ENCODE assay signal across 8 cellular contexts in the genomic region with DNA sequence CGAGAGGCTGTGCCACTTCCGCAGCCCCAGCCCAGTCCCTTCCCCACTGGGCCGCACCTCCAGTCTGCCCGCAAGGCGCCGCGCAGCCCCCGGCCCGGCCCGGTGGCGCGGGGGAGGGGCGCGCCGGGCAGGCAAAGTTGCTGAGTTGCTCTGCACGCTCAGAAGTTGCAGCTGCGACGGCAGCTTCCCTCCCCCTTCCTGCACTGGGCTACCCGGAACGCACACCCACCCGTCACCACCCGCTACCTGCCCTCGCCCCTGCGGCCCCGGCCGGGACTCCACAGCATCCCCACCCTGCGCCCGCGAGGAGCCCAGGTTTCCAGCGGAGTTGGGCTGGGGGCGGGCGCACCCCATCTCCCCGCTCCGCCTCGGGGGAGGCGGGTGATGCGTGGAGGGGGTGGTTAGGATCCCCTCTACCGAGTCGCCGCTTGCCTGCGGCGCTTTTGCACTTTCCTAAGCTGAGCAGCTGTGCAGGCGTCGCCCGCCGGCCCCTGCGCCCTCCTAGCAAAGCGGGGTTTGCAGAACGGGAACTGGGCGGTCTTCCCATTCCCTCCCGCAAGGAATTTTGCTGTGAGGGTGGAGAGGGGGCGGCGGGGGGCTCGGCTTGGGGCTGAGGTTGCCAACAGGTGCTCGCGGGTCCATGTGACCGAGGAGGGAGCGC. TPM values are rescaled to one million over a fixed set of nuclear protein-coding genes. Genes with fewer than 3 reads are reported as not detected.
DNase-seq lines count a peak whose midpoint lies in the region; ATAC-seq and TF ChIP-seq lines count a peak whose summit lies in the region.

No MANE protein-coding gene starts in this region.

- no peaks in the 10 kb centered on the region for H3K27me3 ChIP-seq in KMS-11 (ENCODE audit: insufficient read depth, low read depth)
- H3K27me3 ChIP-seq in lung (ENCODE audit: control insufficient read depth, insufficient read depth): no peaks in the 10 kb centered on the region

- WGBS in lung, 2 donors: 1% methylated on average over 51 to 58 of the region's 58 CpGs

- peak; percentile 27 for DNase-seq in AG08395 (ENCODE audit: low spot score)
- DNase-seq in dermis blood vessel endothelial cell: peak; percentile 35
- DNase-seq in lung (ENCODE audit: low spot score): peak; percentile 61

- no peaks in the 10 kb centered on the region for H3K9me3 ChIP-seq in lung (ENCODE audit: control insufficient read depth in 2 of 2, insufficient read depth in 1 of 2, low read length in 1 of 2)

- H3K27me3 Mint-ChIP-seq in stimulated activated memory B cell treated with anti-CD40 and anti-IgM and Interleukin-4, amounts not matched to agents 10 μg/mL and 1 μg/mL and 100 μg/mL, for 72 hours: no peaks in the 10 kb centered on the region

- H3K4me3 Mint-ChIP-seq in stimulated activated memory B cell treated with anti-CD40 and anti-IgM and Interleukin-4, amounts not matched to agents 10 μg/mL and 1 μg/mL and 100 μg/mL, for 72 hours: peak overlapping the region; percentile 80

- H3K36me3 Mint-ChIP-seq in stimulated activated memory B cell treated with anti-CD40 and anti-IgM and Interleukin-4, amounts not matched to agents 10 μg/mL and 1 μg/mL and 100 μg/mL, for 72 hours: no peaks in the 10 kb centered on the region

- H3K9me3 Mint-ChIP-seq in stimulated activated memory B cell treated with anti-CD40 and anti-IgM and Interleukin-4, amounts not matched to agents 10 μg/mL and 1 μg/mL and 100 μg/mL, for 72 hours: no peaks in the 10 kb centered on the region

- H4K20me1 ChIP-seq in KMS-11 (ENCODE audit: insufficient read depth): no peaks in the 10 kb centered on the region

- H3K4me3 ChIP-seq in KMS-11 (IDR thresholded peaks at IDR 0.05; ENCODE audit: insufficient read depth, low read depth, low read length): no peak overlapping the region
- peak overlapping the region; percentile 56 for H3K4me3 ChIP-seq in lung

- no peaks in the 10 kb centered on the region for H3K79me2 ChIP-seq in KMS-11 (ENCODE audit: insufficient read depth, low read depth)

- H3K4me1 ChIP-seq in KMS-11 (ENCODE audit: low read depth, poor library complexity, severe bottlenecking): no peaks in the 10 kb centered on the region
- peaks cover 0 to 11% of the 10 kb centered on the region in 2 donors for H3K4me1 ChIP-seq in lung (ENCODE audit: control insufficient read depth in 2 of 2, insufficient read depth in 2 of 2, low read length in 2 of 2)

- ATAC-seq in GM19043 (IDR thresholded peaks at IDR 0.05; ENCODE audit: low read depth, unreplicated experiment) (peak; percentile 71), lung (ENCODE audit: insufficient read depth, low FRiP score) (peak; percentile 80), GM18520 (IDR thresholded peaks at IDR 0.05; ENCODE audit: unreplicated experiment) (no peak)
- peak; percentile 71 to 75 for ATAC-seq in activated CD4-positive, CD25-positive, alpha-beta regulatory T cell treated with anti-CD3 and anti-CD28 coated beads, Interleukin-2, amount 50 U/mL, for 24 hours
- ATAC-seq in stimulated activated memory B cell treated with anti-CD40 and anti-IgM and Interleukin-4, amounts not matched to agents 10 μg/mL and 1 μg/mL and 100 μg/mL, for 72 hours: peak; percentile 89

- peak overlapping the region; percentile 54; the same call in 1 of the 2 replicates for H3K9ac ChIP-seq in KMS-11

- peak overlapping the region; percentile 87 for H2AFZ ChIP-seq in KMS-11 (ENCODE audit: low read depth)

- H3K36me3 ChIP-seq in KMS-11 (ENCODE audit: insufficient read depth) (no peaks in the 10 kb centered on the region), lung (ENCODE audit: control insufficient read depth in 2 of 2, insufficient read depth in 2 of 2, low read length in 2 of 2) (no peaks in the 10 kb centered on the region)

- TF ChIP-seq CTCF in KMS-11 (conservative IDR thresholded peaks at IDR 0.05; ENCODE audit: low read depth, low read length) (no peak), lung (IDR thresholded peaks at IDR 0.05; ENCODE audit: control extremely low read depth, extremely low read depth) (no peak)

- H3K27ac ChIP-seq in KMS-11 (no peak overlapping the region), lung (ENCODE audit: low read depth in 1 of 2, low read length in 1 of 2) (peak overlapping the region; percentile 65 to 91)

- H3K27ac Mint-ChIP-seq in stimulated activated memory B cell treated with anti-CD40 and anti-IgM and Interleukin-4, amounts not matched to agents 10 μg/mL and 1 μg/mL and 100 μg/mL, for 72 hours: peak overlapping the region; percentile 76

- peak overlapping the region; percentile 57 for H3K4me2 ChIP-seq in KMS-11

- H3K4me1 Mint-ChIP-seq in stimulated activated memory B cell treated with anti-CD40 and anti-IgM and Interleukin-4, amounts not matched to agents 10 μg/mL and 1 μg/mL and 100 μg/mL, for 72 hours: peaks cover 31% of the 10 kb centered on the region

RNA-seq across cellular contexts. Expression of a gene that starts 55.9 kb away (rescaled TPM):
- 20.6 and 28.9 TPM in 2 replicates for total RNA-seq in dermis blood vessel endothelial cell
- total RNA-seq in lung: 10 to 100 TPM; 50.7 to 54.7 TPM
- 10 to 100 TPM in 1 of 2 donors, 1 to 10 TPM in 1; 8.9 to 11.5 TPM for polyA plus RNA-seq in lung
